In genomic region chr6:36924131-36924530, GRCh38 we compare ENCODE assay signal across 18 cellular contexts. TPM values are rescaled to one million over a fixed set of nuclear protein-coding genes. Genes with fewer than 3 reads are reported as not detected.
A peak's percentile ranks its signal among the peaks of the same experiment; 100 is the strongest.
DNase-seq lines count a peak whose midpoint lies in the region; ATAC-seq and TF ChIP-seq lines count a peak whose summit lies in the region.
"Had no signal": no experiment of that assay in that cellular context is flagged by ENCODE, and none has a peak within 500 bp of the region (broad histone marks: within the 10 kb centered on the region; RNA-seq: fewer than 3 reads in every experiment).

No MANE protein-coding gene starts in this region.

- no peak for TF ChIP-seq CTCF in lower lobe of right lung (IDR thresholded peaks at IDR 0.05)

- intact Hi-C loops in activated T-helper 1 cell treated with anti-CD3 and anti-CD28 coated beads, Interleukin-12 subunit alpha, Interleukin-12 subunit beta, Interleukin-2, Interleukin-4 antibody, amounts not matched to agents 30 ng/mL and 10 ng/mL and 1 ng/mL, durations not matched to agents 14 hours and 24 hours and 36 hours (cut with micrococcal nuclease): loop anchor here (2.0 kb wide), 1 partner anchor 63 kb away; the partner anchor contains the start of gene MTCH1
- intact Hi-C loops in lower lobe of right lung (cut with DNase I): no loop called here

- no peak overlapping the region for H3K4me3 Mint-ChIP-seq in stimulated activated naive CD8-positive, alpha-beta T cell treated with anti-CD3 and anti-CD28 coated beads, Interleukin-15, amount 100 ng/mL, for 72 hours
- no peak overlapping the region for H3K4me3 Mint-ChIP-seq in activated T-helper 1 cell treated with anti-CD3 and anti-CD28 coated beads, Interleukin-12 subunit alpha, Interleukin-12 subunit beta, Interleukin-2, Interleukin-4 antibody, amounts not matched to agents 30 ng/mL and 10 ng/mL and 1 ng/mL, durations not matched to agents 14 hours and 24 hours and 36 hours
- H3K4me3 Mint-ChIP-seq: activated naive CD8-positive, alpha-beta T cell had no signal

- H3K36me3 Mint-ChIP-seq in activated T-helper 1 cell treated with anti-CD3 and anti-CD28 coated beads, Interleukin-12 subunit alpha, Interleukin-12 subunit beta, Interleukin-2, Interleukin-4 antibody, amounts not matched to agents 30 ng/mL and 10 ng/mL and 1 ng/mL, durations not matched to agents 14 hours and 24 hours and 36 hours (ENCODE audit: low read depth): peaks cover 27% of the 10 kb centered on the region

- H3K4me1 Mint-ChIP-seq in stimulated activated naive CD8-positive, alpha-beta T cell treated with anti-CD3 and anti-CD28 coated beads, Interleukin-15, amount 100 ng/mL, for 72 hours: peaks cover 12% of the 10 kb centered on the region
- peaks cover 46% of the 10 kb centered on the region for H3K4me1 Mint-ChIP-seq in activated T-helper 1 cell treated with anti-CD3 and anti-CD28 coated beads, Interleukin-12 subunit alpha, Interleukin-12 subunit beta, Interleukin-2, Interleukin-4 antibody, amounts not matched to agents 30 ng/mL and 10 ng/mL and 1 ng/mL, durations not matched to agents 14 hours and 24 hours and 36 hours (ENCODE audit: low read depth)

- peak; percentile 55 for ATAC-seq in stimulated activated naive CD8-positive, alpha-beta T cell treated with anti-CD3 and anti-CD28 coated beads, Interleukin-15, amount 100 ng/mL, for 72 hours
- no peak for ATAC-seq in stimulated activated naive CD8-positive, alpha-beta T cell treated with anti-CD3 and anti-CD28 coated beads, Interleukin-15, Interleukin-2, amounts not matched to agents 100 U/mL and 50 U/mL, for 24 hours
- ATAC-seq in lower lobe of right lung (no peak), HG03097 (IDR thresholded peaks at IDR 0.05; ENCODE audit: low FRiP score, unreplicated experiment) (no peak), GM21529 (IDR thresholded peaks at IDR 0.05; ENCODE audit: unreplicated experiment) (no peak)

- peak overlapping the region in 1 of 2 donors; percentile 30 for H3K27ac Mint-ChIP-seq in stimulated activated naive CD8-positive, alpha-beta T cell treated with anti-CD3 and anti-CD28 coated beads, Interleukin-15, amount 100 ng/mL, for 72 hours
- H3K27ac Mint-ChIP-seq in activated T-helper 1 cell treated with anti-CD3 and anti-CD28 coated beads, Interleukin-12 subunit alpha, Interleukin-12 subunit beta, Interleukin-2, Interleukin-4 antibody, amounts not matched to agents 30 ng/mL and 10 ng/mL and 1 ng/mL, durations not matched to agents 14 hours and 24 hours and 36 hours: peak overlapping the region; percentile 50
- H3K27ac Mint-ChIP-seq: activated naive CD8-positive, alpha-beta T cell had no signal

- H3K9me3 ChIP-seq in lower lobe of right lung: no peaks in the 10 kb centered on the region
- H3K9me3 ChIP-seq: right atrium auricular region, uterus had no signal

- no peaks in the 10 kb centered on the region for H3K27me3 ChIP-seq in lower lobe of right lung (ENCODE audit: low read depth)
- H3K27me3 ChIP-seq: right atrium auricular region, uterus had no signal

- H3K9me3 Mint-ChIP-seq in stimulated activated naive CD8-positive, alpha-beta T cell treated with anti-CD3 and anti-CD28 coated beads, Interleukin-15, amount 100 ng/mL, for 72 hours: no peaks in the 10 kb centered on the region
- no peaks in the 10 kb centered on the region for H3K9me3 Mint-ChIP-seq in activated T-helper 1 cell treated with anti-CD3 and anti-CD28 coated beads, Interleukin-12 subunit alpha, Interleukin-12 subunit beta, Interleukin-2, Interleukin-4 antibody, amounts not matched to agents 30 ng/mL and 10 ng/mL and 1 ng/mL, durations not matched to agents 14 hours and 24 hours and 36 hours

- H3K27ac ChIP-seq in lower lobe of right lung: no peak overlapping the region
- H3K27ac ChIP-seq: right atrium auricular region, uterus had no signal

- H3K27me3 Mint-ChIP-seq in stimulated activated naive CD8-positive, alpha-beta T cell treated with anti-CD3 and anti-CD28 coated beads, Interleukin-15, amount 100 ng/mL, for 72 hours: no peaks in the 10 kb centered on the region
- H3K27me3 Mint-ChIP-seq in activated T-helper 1 cell treated with anti-CD3 and anti-CD28 coated beads, Interleukin-12 subunit alpha, Interleukin-12 subunit beta, Interleukin-2, Interleukin-4 antibody, amounts not matched to agents 30 ng/mL and 10 ng/mL and 1 ng/mL, durations not matched to agents 14 hours and 24 hours and 36 hours (ENCODE audit: insufficient read depth): no peaks in the 10 kb centered on the region
- H3K27me3 Mint-ChIP-seq: activated naive CD8-positive, alpha-beta T cell had no signal

- H3K36me3 ChIP-seq in lower lobe of right lung: peaks cover 63% of the 10 kb centered on the region
- H3K36me3 ChIP-seq: uterus had no signal

- H3K4me3 ChIP-seq in lower lobe of right lung: no peak overlapping the region
- H3K4me3 ChIP-seq: right atrium auricular region, uterus had no signal

- DNase-seq in stimulated activated naive CD8-positive, alpha-beta T cell treated with anti-CD3 and anti-CD28 coated beads, Interleukin-15, amount 100 ng/mL, for 72 hours: no peak
- no peak for DNase-seq in stimulated activated naive CD8-positive, alpha-beta T cell treated with anti-CD3 and anti-CD28 coated beads, Interleukin-15, Interleukin-2, amounts not matched to agents 100 U/mL and 50 U/mL, for 24 hours
- DNase-seq in activated T-helper 1 cell treated with anti-CD3 and anti-CD28 coated beads, Interleukin-12 subunit alpha, Interleukin-12 subunit beta, Interleukin-2, Interleukin-4 antibody, amounts not matched to agents 30 ng/mL and 10 ng/mL and 1 ng/mL, durations not matched to agents 14 hours and 24 hours and 36 hours (ENCODE audit: low spot score): no peak
- peak; percentile 24 for DNase-seq in kidney tubule cell (ENCODE audit: low spot score)
- no peak for DNase-seq in lower lobe of right lung
- DNase-seq in activated effector memory CD4-positive, alpha-beta T cell treated with Interleukin-2 at 50 U/mL for 16 hours: no peak
- DNase-seq: effector CD8-positive, alpha-beta T cell; hippocampal formation; MM.1S; NCI-H187 treated with DMSO at 0.1 percent for 48 hours; NCI-H446 treated with DMSO at 0.1 percent for 48 hours; RPMI8226; uterus had no signal

- H3K4me1 ChIP-seq in lower lobe of right lung: peaks cover 39% of the 10 kb centered on the region

RNA-seq across cellular contexts. Expression of gene PI16, which starts 30.4 kb away (rescaled TPM):
- not detected in 2 replicates for total RNA-seq in activated T-helper 1 cell treated with anti-CD3 and anti-CD28 coated beads, Interleukin-12 subunit alpha, Interleukin-12 subunit beta, Interleukin-2, Interleukin-4 antibody, amounts not matched to agents 30 ng/mL and 10 ng/mL and 1 ng/mL, durations not matched to agents 14 hours and 24 hours and 36 hours
- 11.9 TPM for total RNA-seq in lower lobe of right lung
- total RNA-seq: kidney epithelial cell had no signal

RNA-seq across cellular contexts. Expression of gene C6orf89, which starts 38.4 kb away (rescaled TPM):
- total RNA-seq in activated T-helper 1 cell treated with anti-CD3 and anti-CD28 coated beads, Interleukin-12 subunit alpha, Interleukin-12 subunit beta, Interleukin-2, Interleukin-4 antibody, amounts not matched to agents 30 ng/mL and 10 ng/mL and 1 ng/mL, durations not matched to agents 14 hours and 24 hours and 36 hours: 31.5 and 31.8 TPM in 2 replicates
- 54.7 TPM for total RNA-seq in lower lobe of right lung

RNA-seq across cellular contexts. Expression of gene PPIL1, which starts 49.5 kb away (rescaled TPM):
- total RNA-seq in activated T-helper 1 cell treated with anti-CD3 and anti-CD28 coated beads, Interleukin-12 subunit alpha, Interleukin-12 subunit beta, Interleukin-2, Interleukin-4 antibody, amounts not matched to agents 30 ng/mL and 10 ng/mL and 1 ng/mL, durations not matched to agents 14 hours and 24 hours and 36 hours: 60.2 and 62.6 TPM in 2 replicates
- total RNA-seq in lower lobe of right lung: 14.4 TPM

Comparison
In these comparisons a context has a peak if more than half of its experiments do, and no peak if none do; other contexts are left out.
1. RNA of gene PI16, which starts 30.4 kb away (total RNA-seq): 11.9 TPM in lower lobe of right lung (single experiment); not detected in activated T-helper 1 cell treated with anti-CD3 and anti-CD28 coated beads, Interleukin-12 subunit alpha, Interleukin-12 subunit beta, Interleukin-2, Interleukin-4 antibody, amounts not matched to agents 30 ng/mL and 10 ng/mL and 1 ng/mL, durations not matched to agents 14 hours and 24 hours and 36 hours; every median in the first group is over 10 times any median in the second.